Comparison of ENCODE assay signal across 1 cellular context in the genomic region with DNA sequence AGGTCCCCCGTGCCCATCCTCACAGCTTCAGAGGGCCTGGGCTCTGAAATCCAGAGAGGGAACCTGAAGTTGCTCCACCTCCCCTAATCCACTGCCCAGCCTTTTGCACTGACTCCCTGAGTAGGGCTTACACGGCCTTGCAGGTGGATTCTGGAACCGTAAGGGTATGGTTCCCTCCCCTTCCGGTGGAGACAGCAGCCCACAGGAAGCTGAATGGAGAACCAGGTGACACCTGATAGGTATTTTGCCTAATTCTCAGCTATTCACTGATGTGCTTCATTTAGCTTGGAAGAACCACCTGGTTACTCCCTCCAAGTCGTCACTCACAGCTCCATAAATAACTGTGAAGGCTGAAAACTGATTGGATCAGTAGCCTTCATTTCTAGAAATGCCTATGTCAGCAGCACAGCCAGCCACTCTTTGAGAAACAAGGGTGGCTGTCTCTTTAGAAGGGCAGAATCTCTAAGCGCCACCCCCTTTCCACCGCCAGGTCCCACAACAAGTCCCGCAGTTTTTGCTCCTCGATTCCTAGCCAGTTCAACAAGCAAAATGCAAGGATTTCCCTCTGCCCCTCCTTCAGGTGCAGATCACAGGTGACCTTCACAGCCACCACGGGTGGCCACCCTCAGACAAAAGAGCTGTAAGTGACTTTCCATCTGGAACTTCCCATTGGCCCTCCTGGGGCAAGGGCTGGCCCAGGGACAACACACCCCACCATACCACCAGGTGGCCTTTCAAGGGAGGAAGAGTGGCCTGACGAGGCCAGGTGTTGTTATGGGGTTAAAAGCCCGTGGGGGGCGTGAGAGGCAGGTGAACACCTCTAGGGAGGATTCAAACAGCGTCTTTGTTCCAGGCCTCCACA.
A peak's percentile ranks its signal among the peaks of the same experiment; 100 is the strongest.
TF ChIP-seq lines count a peak whose summit lies in the region.

No MANE protein-coding gene starts in this region.

TF ChIP-seq in H1, 55 proteins besides CTCF, POLR2A, EP300 and RAD21:
- TF ChIP-seq RBBP5 (IDR thresholded peaks at IDR 0.05; ENCODE audit: borderline replicate concordance, low read depth, low read length), result no peak
- TF ChIP-seq SP1 (IDR thresholded peaks at IDR 0.05; ENCODE audit: low read depth, low read length), result peak; percentile 72
- TF ChIP-seq, protein P1, sequence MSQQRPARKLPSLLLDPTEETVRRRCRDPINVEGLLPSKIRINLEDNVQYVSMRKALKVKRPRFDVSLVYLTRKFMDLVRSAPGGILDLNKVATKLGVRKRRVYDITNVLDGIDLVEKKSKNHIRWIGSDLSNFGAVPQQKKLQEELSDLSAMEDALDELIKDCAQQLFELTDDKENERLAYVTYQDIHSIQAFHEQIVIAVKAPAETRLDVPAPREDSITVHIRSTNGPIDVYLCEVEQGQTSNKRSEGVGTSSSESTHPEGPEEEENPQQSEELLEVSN (IDR thresholded peaks at IDR 0.05), result 0 out of 2 replicates have a peak, but pooled peaks have one; percentile 9
- TF ChIP-seq ASH2L (IDR thresholded peaks at IDR 0.05; ENCODE audit: low read length), result peak; percentile 71
- TF ChIP-seq CHD2 (IDR thresholded peaks at IDR 0.05; ENCODE audit: low read length), result no peak
- TF ChIP-seq, protein P2, sequence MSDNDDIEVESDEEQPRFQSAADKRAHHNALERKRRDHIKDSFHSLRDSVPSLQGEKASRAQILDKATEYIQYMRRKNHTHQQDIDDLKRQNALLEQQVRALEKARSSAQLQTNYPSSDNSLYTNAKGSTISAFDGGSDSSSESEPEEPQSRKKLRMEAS (IDR thresholded peaks at IDR 0.05), result peak; percentile 81
- TF ChIP-seq HDAC6 (IDR thresholded peaks at IDR 0.05; ENCODE audit: low read depth, low read length), result no peak
- no peak for TF ChIP-seq CBX5 (IDR thresholded peaks at IDR 0.05; ENCODE audit: low read depth, low read length)
- peak; percentile 50 for TF ChIP-seq NANOG (IDR thresholded peaks at IDR 0.05; ENCODE audit: insufficient read depth, low read depth, low read length, poor library complexity, severe bottlenecking)
- TF ChIP-seq YY1 (IDR thresholded peaks at IDR 0.05; ENCODE audit: low read depth, low read length), result peak; percentile 63
- peak; percentile 94 to 98; a peak in 3 of 4 replicates for TF ChIP-seq HDAC2 (IDR thresholded peaks at IDR 0.05; ENCODE audit: borderline replicate concordance in 1 of 2, low read depth in 2 of 2, low read length in 2 of 2)
- peak; percentile 59 for TF ChIP-seq CREB1 (IDR thresholded peaks at IDR 0.05)
- peak; percentile 99 for TF ChIP-seq TCF12 (IDR thresholded peaks at IDR 0.05; ENCODE audit: low read depth, low read length)
- 0 out of 2 replicates have a peak, but pooled peaks have one; percentile 64 for TF ChIP-seq RXRA (IDR thresholded peaks at IDR 0.05; ENCODE audit: insufficient read depth, low read depth, low read length)
- no peak for TF ChIP-seq FOSL1 (IDR thresholded peaks at IDR 0.05; ENCODE audit: insufficient read depth, low read depth, low read length)
- peak; percentile 87 for TF ChIP-seq CTBP2 (IDR thresholded peaks at IDR 0.05; ENCODE audit: borderline replicate concordance, insufficient read depth, insufficient read length, low read length)
- peak; percentile 58; the same call in 1 of the 2 replicates for TF ChIP-seq EGR1 (IDR thresholded peaks at IDR 0.05; ENCODE audit: borderline replicate concordance, low read depth, low read length)
- peak; percentile 54; a peak in 1 of 4 replicates for TF ChIP-seq SIN3A (conservative IDR thresholded peaks at IDR 0.05 in 1 of 2, IDR thresholded peaks at IDR 0.05 in 1 of 2; ENCODE audit: low read depth in 1 of 2, low read length in 2 of 2)
- peak; percentile 54; the same call in 1 of the 2 replicates for TF ChIP-seq GABPA (IDR thresholded peaks at IDR 0.05; ENCODE audit: borderline replicate concordance, insufficient read depth, low read length)
- no peak for TF ChIP-seq TEAD4 (IDR thresholded peaks at IDR 0.05; ENCODE audit: low read depth, low read length)
- peak; percentile 50; the same call in 1 of the 2 replicates for TF ChIP-seq MAFK (IDR thresholded peaks at IDR 0.05; ENCODE audit: low read depth, low read length)
- TF ChIP-seq CBX8 (IDR thresholded peaks at IDR 0.05; ENCODE audit: borderline replicate concordance, low read depth, low read length), result no peak
- TF ChIP-seq TBP (IDR thresholded peaks at IDR 0.05; ENCODE audit: low read depth, low read length), result 0 out of 2 replicates have a peak, but pooled peaks have one; percentile 6
